26 cellular contexts compared by ENCODE assay signal in the genomic region with DNA sequence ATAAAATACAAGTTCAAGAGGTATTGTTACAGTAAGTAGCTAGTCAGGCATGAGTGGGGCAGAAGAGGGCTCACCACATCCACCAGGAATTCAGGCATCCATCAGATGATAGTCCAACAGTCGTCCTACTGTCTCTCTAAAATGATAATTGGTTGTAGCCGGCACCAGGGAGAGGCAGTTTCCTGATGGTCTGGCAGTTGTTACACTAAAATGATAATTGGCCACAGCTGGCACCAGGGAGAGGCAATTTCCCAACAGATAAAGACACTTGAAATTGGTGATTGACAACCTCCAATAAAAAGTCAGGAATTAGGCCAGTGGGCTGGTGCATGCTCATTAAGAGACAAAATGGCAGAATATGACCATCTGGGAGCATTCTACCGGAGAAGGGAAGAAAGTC.
"Had no signal": no experiment of that assay in that cellular context is flagged by ENCODE, and none has a peak within 500 bp of the region (broad histone marks: within the 10 kb centered on the region; RNA-seq: fewer than 3 reads in every experiment).

No MANE protein-coding gene starts in this region.

- H3K4me1 ChIP-seq: lower lobe of right lung, sigmoid colon, testis, uterus had no signal

- DNase-seq: activated CD4-positive, alpha-beta T cell treated with anti-CD3 and anti-CD28 coated beads, Interleukin-2, amount 10 ng/mL, durations not matched to agents 7 days and 5 days; activated CD4-positive, CD25-positive, alpha-beta regulatory T cell treated with anti-CD3 and anti-CD28 coated beads, Interleukin-2, amount 50 U/mL, for 72 hours; activated CD8-positive, alpha-beta memory T cell treated with anti-CD3 and anti-CD28 coated beads, Interleukin-2, amount 10 ng/mL, durations not matched to agents 7 days and 5 days; activated CD8-positive, alpha-beta T cell treated with anti-CD3 and anti-CD28 coated beads for 36 hours; activated gamma-delta T cell; activated naive CD4-positive, alpha-beta T cell treated with anti-CD3 and anti-CD28 coated beads, Interleukin-2, amount 50 U/mL, for 16 hours; activated naive CD8-positive, alpha-beta T cell treated with anti-CD3 and anti-CD28 coated beads, Interleukin-2, amount 50 U/mL, for 24 hours; activated T-cell treated with anti-CD3 and anti-CD28 coated beads for 4 hours; cerebellar nuclear complex; cortex of kidney; foreskin fibroblast; kidney; lower lobe of right lung; naive thymus-derived CD4-positive, alpha-beta T cell; occipital lobe; posterior cingulate gyrus; sigmoid colon; stimulated activated CD4-positive, alpha-beta T cell treated with anti-CD3 and anti-CD28 coated beads, Interleukin-2, amount 100 ng/mL, for 48 hours; stimulated activated naive CD4-positive, alpha-beta T cell; testis; trophoblast cell; uterus; WERI-Rb-1 had no signal

- H3K27me3 ChIP-seq: sigmoid colon, testis, uterus had no signal

- ATAC-seq: activated CD8-positive, alpha-beta memory T cell treated with anti-CD3 and anti-CD28 coated beads, Interleukin-2, amount 10 ng/mL, durations not matched to agents 7 days and 5 days; activated CD8-positive, alpha-beta T cell treated with anti-CD3 and anti-CD28 coated beads for 36 hours; activated naive CD8-positive, alpha-beta T cell treated with anti-CD3 and anti-CD28 coated beads, Interleukin-2, amount 50 U/mL, for 24 hours; left lobe of liver; lower lobe of right lung; naive thymus-derived CD4-positive, alpha-beta T cell had no signal

- H3K27ac ChIP-seq: epithelial cell of prostate, lower lobe of right lung, sigmoid colon, testis, uterus, WERI-Rb-1 had no signal

- H3K9me3 ChIP-seq: lower lobe of right lung, sigmoid colon, testis, uterus had no signal

- H3K4me3 ChIP-seq: lower lobe of right lung, sigmoid colon, smooth muscle cell, testis, uterus had no signal

- H3K4me2 ChIP-seq: smooth muscle cell had no signal

- H3K36me3 ChIP-seq: lower lobe of right lung, sigmoid colon, uterus, WERI-Rb-1 had no signal
